Comparison of ENCODE assay signal across 8 cellular contexts in genomic region chr16:3283525-3284447, GRCh38. TPM values are rescaled to one million over a fixed set of nuclear protein-coding genes. Genes with fewer than 3 reads are reported as not detected.
DNase-seq lines count a peak whose midpoint lies in the region; ATAC-seq and TF ChIP-seq lines count a peak whose summit lies in the region.

No MANE protein-coding gene starts in this region.

- intact Hi-C loops in body of pancreas (cut with DNase I) = no loop called here
- intact Hi-C loops in posterior vena cava (cut with DNase I) = no loop called here

- H3K27ac ChIP-seq in C4-2B (peak overlapping the region; percentile 92), body of pancreas (peak overlapping the region; percentile 98 to 100 (median 100)), urinary bladder (ENCODE audit: low read depth) (peak overlapping the region; percentile 88)

- H3K27me3 ChIP-seq in body of pancreas = no peaks in the 10 kb centered on the region

- TF ChIP-seq CTCF in C4-2B (conservative IDR thresholded peaks at IDR 0.05) = no peak
- no peak for TF ChIP-seq CTCF in body of pancreas (IDR thresholded peaks at IDR 0.05)

- TF ChIP-seq POLR2A in body of pancreas (IDR thresholded peaks at IDR 0.05) = no peak

- H3K4me1 ChIP-seq in body of pancreas = peaks cover 38% of the 10 kb centered on the region
- no peaks in the 10 kb centered on the region for H3K4me1 ChIP-seq in urinary bladder (ENCODE audit: insufficient read depth)

- H3K4me3 ChIP-seq in body of pancreas = peak overlapping the region; percentile 83 to 87
- H3K4me3 ChIP-seq in urinary bladder (ENCODE audit: low read depth, low read length) = peak overlapping the region; percentile 83

- peak in 3 of 4 donors; percentile 15 to 33 (median 20) for DNase-seq in body of pancreas
- DNase-seq in lung microvascular endothelial cell (ENCODE audit: low read depth in 2 of 2) = peak; percentile 5 to 34
- DNase-seq in OCI-M1 (lab: John Stamatoyannopoulos, UW) = no peak
- no peak for DNase-seq in LoVo (ENCODE audit: low spot score)
- DNase-seq in posterior vena cava (ENCODE audit: low spot score) = no peak

- H3K36me3 ChIP-seq in body of pancreas (replicated peaks in 1 of 2; ENCODE audit: insufficient read depth in 1 of 2, low read depth in 2 of 2) (peaks cover 6 to 12% of the 10 kb centered on the region in 2 donors), urinary bladder (ENCODE audit: insufficient read depth) (peaks cover 10% of the 10 kb centered on the region)

- ATAC-seq in HG03097 (IDR thresholded peaks at IDR 0.05; ENCODE audit: low FRiP score, unreplicated experiment) (peak; percentile 10), body of pancreas (no peak)

- WGBS in body of pancreas, 2 donors = 2 to 14% methylated on average over 15 to 57 of the region's 57 CpGs
- 4% methylated on average over 57 of the region's 57 CpGs for WGBS in urinary bladder

- H3K9me3 ChIP-seq in body of pancreas = peaks cover 0 to 10% (median 2%) of the 10 kb centered on the region in 3 donors

RNA-seq across cellular contexts. Expression of gene ZNF263, which starts 0.5 kb away (rescaled TPM):
- total RNA-seq in body of pancreas = 10 to 100 TPM; 19.8 to 31.1 TPM
- 28.5 and 43.5 TPM in 2 replicates for total RNA-seq in lung microvascular endothelial cell
- total RNA-seq in urinary bladder = 39.7 TPM
- 35.8 TPM for polyA plus RNA-seq in urinary bladder
- total RNA-seq in posterior vena cava = 10 to 100 TPM; 19.8 to 21.2 TPM

RNA-seq across cellular contexts. Expression of gene TIGD7, which starts 21.4 kb away (rescaled TPM):
- total RNA-seq in body of pancreas (1 to 10 TPM; 2.6 to 4.6 TPM), lung microvascular endothelial cell (1.7 and 3.2 TPM in 2 replicates), urinary bladder (18.5 TPM), posterior vena cava (1 to 10 TPM; 6.4 to 9.1 TPM)
- polyA plus RNA-seq in urinary bladder = 9.6 TPM

RNA-seq across cellular contexts. Expression of gene ZNF75A, which starts 21.5 kb away (rescaled TPM):
- total RNA-seq in body of pancreas (10 to 100 TPM; 12.9 to 15.3 TPM), lung microvascular endothelial cell (9.6 and 13.3 TPM in 2 replicates), urinary bladder (45.4 TPM), posterior vena cava (10 to 100 TPM; 17.5 to 21.3 TPM)
- 16.4 TPM for polyA plus RNA-seq in urinary bladder

RNA-seq across cellular contexts. Expression of gene MEFV, which starts 27.4 kb away (rescaled TPM):
- total RNA-seq in body of pancreas (under 1 TPM; 0.78 to 0.99 TPM), lung microvascular endothelial cell (not detected in 2 replicates), urinary bladder (0.58 TPM), posterior vena cava (1 to 10 TPM; 1.9 to 4.9 TPM)
- 0.80 TPM for polyA plus RNA-seq in urinary bladder

RNA-seq across cellular contexts. Expression of gene ZNF200, which starts 48.8 kb away (rescaled TPM):
- total RNA-seq in body of pancreas (1 to 10 TPM; 2.0 to 7.0 TPM), lung microvascular endothelial cell (7.0 and 10.1 TPM in 2 replicates), urinary bladder (15.2 TPM), posterior vena cava (1 to 10 TPM; 5.1 to 6.9 TPM)
- 5.2 TPM for polyA plus RNA-seq in urinary bladder

Comparison
In these comparisons a context has a peak if more than half of its experiments do, and no peak if none do; other contexts are left out.
1. DNase-seq: peak in body of pancreas (3 of 4) and lung microvascular endothelial cell (2 of 2); none in OCI-M1 (single experiment), LoVo (single experiment) and posterior vena cava (single experiment).
2. Peak in every context shown above with its lines, with median percentiles within 50 percentile points of each other: H3K27ac ChIP-seq.